Comparison of ENCODE assay signal across 8 cellular contexts in genomic region chr3:141644931-141645330, GRCh38.
DNase-seq lines count a peak whose midpoint lies in the region; ATAC-seq, FAIRE-seq and TF ChIP-seq lines count a peak whose summit lies in the region.

No MANE protein-coding gene starts in this region.

- no peak overlapping the region for H3K27ac Mint-ChIP-seq in activated T-helper 1 cell treated with anti-CD3 and anti-CD28 coated beads, Interleukin-12 subunit alpha, Interleukin-12 subunit beta, Interleukin-2, Interleukin-4 antibody, amounts not matched to agents 30 ng/mL and 10 ng/mL and 1 ng/mL, durations not matched to agents 14 hours and 24 hours and 36 hours

- WGBS in gastroesophageal sphincter (ENCODE audit: low coverage in 1 of 2), 2 donors: 34 to 38% methylated on average over 5 of the region's 5 CpGs
- 28 to 29% methylated on average over 5 of the region's 5 CpGs for WGBS in aorta, 2 donors

- H3K4me1 ChIP-seq in gastroesophageal sphincter (no peaks in the 10 kb centered on the region), aorta (ENCODE audit: control insufficient read depth in 1 of 2, insufficient read depth in 2 of 2, low read length in 2 of 2) (no peaks in the 10 kb centered on the region)

- DNase-seq in GM18507 (ENCODE audit: extremely low spot score, insufficient read length, low read depth): peak; percentile 25
- peak; percentile 42 for DNase-seq in RKO (ENCODE audit: low spot score)
- peak; percentile 51 for DNase-seq in activated T-helper 1 cell treated with anti-CD3 and anti-CD28 coated beads, Interleukin-12 subunit alpha, Interleukin-12 subunit beta, Interleukin-2, Interleukin-4 antibody, amounts not matched to agents 30 ng/mL and 10 ng/mL and 1 ng/mL, durations not matched to agents 14 hours and 24 hours and 36 hours (ENCODE audit: low spot score)
- peak in 7 of 10 donors; percentile 30 to 91 (median 51) for DNase-seq in posterior cingulate gyrus
- DNase-seq in aorta: peak; percentile 87 to 92

- H3K9me3 ChIP-seq in gastroesophageal sphincter (peaks cover 0 to 4% (median 0%) of the 10 kb centered on the region in 3 donors), aorta (ENCODE audit: control insufficient read depth, low read length) (no peaks in the 10 kb centered on the region)

- no peak overlapping the region for H3K4me3 Mint-ChIP-seq in activated T-helper 1 cell treated with anti-CD3 and anti-CD28 coated beads, Interleukin-12 subunit alpha, Interleukin-12 subunit beta, Interleukin-2, Interleukin-4 antibody, amounts not matched to agents 30 ng/mL and 10 ng/mL and 1 ng/mL, durations not matched to agents 14 hours and 24 hours and 36 hours

- H3K36me3 ChIP-seq in gastroesophageal sphincter (no peaks in the 10 kb centered on the region), aorta (ENCODE audit: control insufficient read depth in 1 of 2, insufficient read depth in 2 of 2, low read length in 1 of 2) (no peaks in the 10 kb centered on the region)

- peaks cover 1% of the 10 kb centered on the region for H3K27me3 Mint-ChIP-seq in activated T-helper 1 cell treated with anti-CD3 and anti-CD28 coated beads, Interleukin-12 subunit alpha, Interleukin-12 subunit beta, Interleukin-2, Interleukin-4 antibody, amounts not matched to agents 30 ng/mL and 10 ng/mL and 1 ng/mL, durations not matched to agents 14 hours and 24 hours and 36 hours (ENCODE audit: insufficient read depth)

- intact Hi-C loops in activated T-helper 1 cell treated with anti-CD3 and anti-CD28 coated beads, Interleukin-12 subunit alpha, Interleukin-12 subunit beta, Interleukin-2, Interleukin-4 antibody, amounts not matched to agents 30 ng/mL and 10 ng/mL and 1 ng/mL, durations not matched to agents 14 hours and 24 hours and 36 hours (cut with micrococcal nuclease): loop anchor here (1.0 to 2.0 kb wide), 3 partner anchors 68 to 342 kb away; no protein-coding TSS in a partner anchor
- intact Hi-C loops in posterior cingulate gyrus (cut with DNase I) (no loop called here), aorta (cut with DNase I) (loop anchor here in 1 of 2 donors (1.0 kb wide), 1 partner anchor 69 kb away; no protein-coding TSS in a partner anchor)

- H3K9me3 Mint-ChIP-seq in activated T-helper 1 cell treated with anti-CD3 and anti-CD28 coated beads, Interleukin-12 subunit alpha, Interleukin-12 subunit beta, Interleukin-2, Interleukin-4 antibody, amounts not matched to agents 30 ng/mL and 10 ng/mL and 1 ng/mL, durations not matched to agents 14 hours and 24 hours and 36 hours: no peaks in the 10 kb centered on the region

- H3K27ac ChIP-seq in 22Rv1 (no peak overlapping the region), gastroesophageal sphincter (no peak overlapping the region), aorta (ENCODE audit: low read depth in 1 of 2, low read length in 2 of 2) (no peak overlapping the region)

- H3K27me3 ChIP-seq in gastroesophageal sphincter: no peaks in the 10 kb centered on the region
- no peaks in the 10 kb centered on the region for H3K27me3 ChIP-seq in aorta (ENCODE audit: control insufficient read depth in 1 of 2, insufficient read depth in 2 of 2, low read length in 1 of 2)

- ATAC-seq in HG03175 (IDR thresholded peaks at IDR 0.05; ENCODE audit: unreplicated experiment) (peak; percentile 74), gastroesophageal sphincter (peak; percentile 67), aorta (ENCODE audit: low FRiP score) (peak; percentile 82)

- TF ChIP-seq EP300 in gastroesophageal sphincter (IDR thresholded peaks at IDR 0.05): no peak

- H3K36me3 Mint-ChIP-seq in activated T-helper 1 cell treated with anti-CD3 and anti-CD28 coated beads, Interleukin-12 subunit alpha, Interleukin-12 subunit beta, Interleukin-2, Interleukin-4 antibody, amounts not matched to agents 30 ng/mL and 10 ng/mL and 1 ng/mL, durations not matched to agents 14 hours and 24 hours and 36 hours (ENCODE audit: low read depth): no peaks in the 10 kb centered on the region

- TF ChIP-seq POLR2A in gastroesophageal sphincter (IDR thresholded peaks at IDR 0.05): no peak

- no peaks in the 10 kb centered on the region for H3K4me1 Mint-ChIP-seq in activated T-helper 1 cell treated with anti-CD3 and anti-CD28 coated beads, Interleukin-12 subunit alpha, Interleukin-12 subunit beta, Interleukin-2, Interleukin-4 antibody, amounts not matched to agents 30 ng/mL and 10 ng/mL and 1 ng/mL, durations not matched to agents 14 hours and 24 hours and 36 hours (ENCODE audit: low read depth)

- FAIRE-seq in GM18507 (lab: Jason Lieb, UNC): peak; percentile 67

- H3K4me3 ChIP-seq in gastroesophageal sphincter (no peak overlapping the region), aorta (ENCODE audit: low read length in 2 of 2) (no peak overlapping the region)

- peak; percentile 87 for TF ChIP-seq CTCF in 22Rv1 (IDR thresholded peaks at IDR 0.05)
- peak in 3 of 4 experiments; percentile 12 to 66 (median 20) for TF ChIP-seq CTCF in gastroesophageal sphincter (IDR thresholded peaks at IDR 0.05)

Comparison
In these comparisons a context has a peak if more than half of its experiments do, and no peak if none do; other contexts are left out.
1. DNase-seq: peak in every context shown above with its lines; median percentile 90 in aorta; 51 in activated T-helper 1 cell treated with anti-CD3 and anti-CD28 coated beads, Interleukin-12 subunit alpha, Interleukin-12 subunit beta, Interleukin-2, Interleukin-4 antibody, amounts not matched to agents 30 ng/mL and 10 ng/mL and 1 ng/mL, durations not matched to agents 14 hours and 24 hours and 36 hours; 51 in posterior cingulate gyrus; 42 in RKO; 25 in GM18507.